9 cellular contexts compared by ENCODE assay signal in the genomic region with DNA sequence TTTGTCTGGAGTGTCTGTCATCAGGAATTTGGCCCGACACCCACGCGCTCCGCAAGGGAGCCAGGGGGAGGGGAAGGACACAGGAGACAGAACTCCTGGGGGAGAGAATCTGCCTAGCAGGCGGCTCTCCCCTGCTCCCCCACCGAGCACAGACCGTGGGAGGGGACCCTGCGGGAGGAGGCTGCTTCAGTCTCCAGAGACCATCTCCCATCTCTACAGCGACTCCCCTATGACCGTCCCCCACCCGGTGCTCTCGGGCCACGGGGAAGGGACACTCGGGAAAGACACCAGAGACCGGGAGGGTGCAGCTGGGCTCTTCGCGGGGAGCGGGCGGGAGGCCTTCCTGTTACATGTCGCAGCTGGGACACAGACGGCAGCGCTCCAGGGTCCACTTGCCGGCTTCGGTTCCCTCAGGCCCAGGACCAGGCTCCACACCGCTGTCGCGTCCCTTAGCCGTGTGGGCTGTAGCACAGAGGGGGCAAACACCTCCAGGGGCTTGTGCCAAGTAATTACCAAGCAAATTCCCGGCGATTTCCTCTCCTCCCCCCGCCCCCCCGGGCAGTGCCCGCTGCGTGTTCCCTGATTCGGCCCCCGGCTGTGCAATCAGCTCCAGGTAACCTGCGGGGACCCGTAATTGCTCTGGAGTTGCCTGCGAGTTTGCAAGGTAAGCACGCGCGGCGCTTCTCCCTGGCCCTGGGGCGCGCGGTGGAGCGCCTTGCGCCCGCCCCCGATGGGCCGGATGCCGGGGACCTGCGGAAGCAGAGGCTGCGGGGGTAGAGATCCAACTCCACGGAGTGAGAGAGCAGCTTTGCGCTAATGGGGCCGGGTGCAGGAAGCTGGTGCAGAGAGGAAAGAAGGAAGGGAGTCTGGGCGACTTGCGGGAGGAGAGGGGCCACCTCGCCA.
DNase-seq lines count a peak whose midpoint lies in the region; ATAC-seq and TF ChIP-seq lines count a peak whose summit lies in the region.
"Had no signal": no experiment of that assay in that cellular context is flagged by ENCODE, and none has a peak within 500 bp of the region (broad histone marks: within the 10 kb centered on the region; RNA-seq: fewer than 3 reads in every experiment).

No MANE protein-coding gene starts in this region.

- H3K36me3 ChIP-seq in WERI-Rb-1 (no peaks in the 10 kb centered on the region), iPS DF 6.9 (ENCODE audit: control insufficient read depth, insufficient read depth, low read length) (no peaks in the 10 kb centered on the region), skeletal muscle tissue (ENCODE audit: control insufficient read depth in 3 of 3, insufficient read depth in 3 of 3, low read length in 3 of 3) (no peaks in the 10 kb centered on the region)

- no peaks in the 10 kb centered on the region for H3K4me1 ChIP-seq in iPS DF 6.9 (ENCODE audit: control insufficient read depth, insufficient read depth, low read length)
- H3K4me1 ChIP-seq in skeletal muscle tissue (ENCODE audit: control insufficient read depth in 3 of 3, insufficient read depth in 3 of 3, low read length in 3 of 3): peaks cover 2 to 10% (median 8%) of the 10 kb centered on the region in 3 donors

- H3K4me1 Mint-ChIP-seq in stimulated activated effector memory CD8-positive, alpha-beta T cell treated with anti-CD3 and anti-CD28 coated beads, Interleukin-12 subunit alpha, Interleukin-12 subunit beta, amount 100 ng/mL, for 72 hours: no peaks in the 10 kb centered on the region

- H3K9me3 ChIP-seq in WERI-Rb-1 (ENCODE audit: severe bottlenecking): no peaks in the 10 kb centered on the region
- no peaks in the 10 kb centered on the region for H3K9me3 ChIP-seq in iPS DF 6.9 (ENCODE audit: control insufficient read depth, insufficient read depth, low read length)
- no peaks in the 10 kb centered on the region for H3K9me3 ChIP-seq in skeletal muscle tissue (ENCODE audit: control insufficient read depth in 3 of 3, low read length in 3 of 3)

- TF ChIP-seq CTCF in HFF-Myc (IDR thresholded peaks at IDR 0.05; ENCODE audit: low read depth, low read length, missing control alignments) (no peak), WERI-Rb-1 (IDR thresholded peaks at IDR 0.05; ENCODE audit: low read depth, low read length) (no peak), lower leg skin (IDR thresholded peaks at IDR 0.05) (no peak)

- DNase-seq in HFF-Myc (ENCODE audit: extremely low read depth, low read depth) (no peak), WERI-Rb-1 (peak; percentile 46), iPS DF 6.9 (ENCODE audit: low read depth, low spot score) (no peak), lower leg skin (ENCODE audit: low spot score in 2 of 2) (no peak), SKM-1 treated with dmso at 0.1 percent for 144 hours (lab: John Stamatoyannopoulos, UW; ENCODE audit: unreplicated experiment) (no peak)
- DNase-seq in stimulated activated effector memory CD8-positive, alpha-beta T cell treated with anti-CD3 and anti-CD28 coated beads, Interleukin-12 subunit alpha, Interleukin-12 subunit beta, amount 100 ng/mL, for 72 hours (ENCODE audit: low spot score in 2 of 2): no peak
- DNase-seq: occipital lobe had no signal

- no peak overlapping the region for H3K4me3 Mint-ChIP-seq in stimulated activated effector memory CD8-positive, alpha-beta T cell treated with anti-CD3 and anti-CD28 coated beads, Interleukin-12 subunit alpha, Interleukin-12 subunit beta, amount 100 ng/mL, for 72 hours

- H3K27ac ChIP-seq in WERI-Rb-1 (no peak overlapping the region), iPS DF 6.9 (ENCODE audit: low read length) (no peak overlapping the region), skeletal muscle tissue (ENCODE audit: low read depth, low read length) (no peak overlapping the region)

- intact Hi-C loops in lower leg skin (cut with DNase I; ENCODE audit: low total_unique reads): no loop called here

- H3K36me3 Mint-ChIP-seq in stimulated activated effector memory CD8-positive, alpha-beta T cell treated with anti-CD3 and anti-CD28 coated beads, Interleukin-12 subunit alpha, Interleukin-12 subunit beta, amount 100 ng/mL, for 72 hours: no peaks in the 10 kb centered on the region

- no peak overlapping the region for H3K27ac Mint-ChIP-seq in stimulated activated effector memory CD8-positive, alpha-beta T cell treated with anti-CD3 and anti-CD28 coated beads, Interleukin-12 subunit alpha, Interleukin-12 subunit beta, amount 100 ng/mL, for 72 hours

- no CpG with 5 or more reads among the region's 60 CpGs for whole genome bisulfite sequencing in iPS DF 6.9 (ENCODE audit: insufficient coverage, insufficient read length)
- 4 to 6% methylated on average over 44 to 53 of the region's 60 CpGs for WGBS in lower leg skin, 2 donors

- no peak for ATAC-seq in stimulated activated effector memory CD8-positive, alpha-beta T cell treated with anti-CD3 and anti-CD28 coated beads, Interleukin-12 subunit alpha, Interleukin-12 subunit beta, amount 100 ng/mL, for 72 hours
- ATAC-seq in activated CD4-positive, CD25-positive, alpha-beta regulatory T cell treated with anti-CD3 and anti-CD28 coated beads, Interleukin-2, amount 50 U/mL, for 24 hours: no peak

- no peaks in the 10 kb centered on the region for H3K9me3 Mint-ChIP-seq in stimulated activated effector memory CD8-positive, alpha-beta T cell treated with anti-CD3 and anti-CD28 coated beads, Interleukin-12 subunit alpha, Interleukin-12 subunit beta, amount 100 ng/mL, for 72 hours

- H3K4me3 ChIP-seq in HFF-Myc (replicated peaks; ENCODE audit: low read depth, low read length): peak overlapping the region; percentile 32
- H3K4me3 ChIP-seq in WERI-Rb-1 (ENCODE audit: low read depth, low read length): peak overlapping the region; percentile 36
- H3K4me3 ChIP-seq in iPS DF 6.9 (ENCODE audit: low read length): peak overlapping the region; percentile 17; the same call in 1 of the 2 replicates
- H3K4me3 ChIP-seq in skeletal muscle tissue (ENCODE audit: low read length in 3 of 3): peak overlapping the region; percentile 54 to 76 (median 62)
- H3K4me3 ChIP-seq in lower leg skin (ENCODE audit: low read depth, poor library complexity, severe bottlenecking): no peak overlapping the region

- peak overlapping the region; percentile 38 to 88 (median 61) for H3K9ac ChIP-seq in skeletal muscle tissue (ENCODE audit: low read depth in 1 of 3, low read length in 3 of 3)

- H3K27me3 ChIP-seq in WERI-Rb-1 (ENCODE audit: insufficient read depth, low read depth, severe bottlenecking) (peaks cover 24% of the 10 kb centered on the region), iPS DF 6.9 (ENCODE audit: control insufficient read depth, insufficient read depth, low read length) (peaks cover 16% of the 10 kb centered on the region), skeletal muscle tissue (ENCODE audit: control insufficient read depth in 3 of 3, insufficient read depth in 3 of 3, low read length in 3 of 3) (peaks cover 11 to 20% (median 13%) of the 10 kb centered on the region in 3 donors)

- no peak for TF ChIP-seq POLR2A in lower leg skin (IDR thresholded peaks at IDR 0.05)
